In genomic region chr6:165606740-165607008, GRCh38 we compare ENCODE assay signal across 9 cellular contexts. TPM values are rescaled to one million over a fixed set of nuclear protein-coding genes. Genes with fewer than 3 reads are reported as not detected.
"Had no signal": no experiment of that assay in that cellular context is flagged by ENCODE, and none has a peak within 500 bp of the region (broad histone marks: within the 10 kb centered on the region; RNA-seq: fewer than 3 reads in every experiment).

No MANE protein-coding gene starts in this region.

- H3K4me3 Mint-ChIP-seq: H9, IgD-negative memory B cell had no signal

- H3K36me3 Mint-ChIP-seq: IgD-negative memory B cell had no signal

- H3K4me1 Mint-ChIP-seq: IgD-negative memory B cell had no signal

- H2AFZ ChIP-seq: GM23248 had no signal

- H3K4me2 ChIP-seq: KMS-11 had no signal

- H3K27ac ChIP-seq: GM23248, HL-60, KMS-11 had no signal

- DNase-seq: GM23248, GOT3, H9, HCEC 1CT, KBM-7 had no signal

- H3K27ac Mint-ChIP-seq: H9, IgD-negative memory B cell had no signal

- H3K9ac ChIP-seq: GM23248, KMS-11 had no signal

- H3K4me3 ChIP-seq: GM23248 had no signal

- H3K27me3 Mint-ChIP-seq: IgD-negative memory B cell had no signal

RNA-seq across cellular contexts. Expression of gene PDE10A, which starts 56.4 kb away (rescaled TPM):
- total RNA-seq: HepG2 had no signal
- polyA plus RNA-seq: HepG2, IgD-negative memory B cell had no signal
